In the genomic region with DNA sequence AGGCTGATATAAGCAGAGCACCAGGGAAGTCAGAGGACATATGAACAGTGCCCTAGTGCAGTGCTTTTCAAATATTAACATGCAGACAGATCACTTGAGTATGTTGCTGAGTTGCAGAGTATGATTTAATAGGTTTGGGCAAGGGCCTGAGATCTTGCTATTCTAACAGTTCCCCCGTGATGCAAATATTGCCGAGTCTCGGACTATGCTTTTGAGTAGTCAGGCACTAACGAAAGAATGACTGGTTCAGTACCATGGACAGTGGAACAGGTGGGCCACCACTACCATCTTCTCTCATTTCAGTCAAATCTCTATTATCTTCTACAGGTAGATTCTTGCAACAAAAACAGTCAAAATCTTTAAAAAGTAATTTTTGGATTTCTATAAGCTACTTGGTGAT, we compare ENCODE assay signal across 16 cellular contexts. TPM values are rescaled to one million over a fixed set of nuclear protein-coding genes. Genes with fewer than 3 reads are reported as not detected.
A peak's percentile ranks its signal among the peaks of the same experiment; 100 is the strongest.
DNase-seq lines count a peak whose midpoint lies in the region; ATAC-seq, FAIRE-seq and TF ChIP-seq lines count a peak whose summit lies in the region.
"Had no signal": no experiment of that assay in that cellular context is flagged by ENCODE, and none has a peak within 500 bp of the region (broad histone marks: within the 10 kb centered on the region; RNA-seq: fewer than 3 reads in every experiment).

No MANE protein-coding gene starts in this region.

- H3K9ac ChIP-seq in DND-41 (ENCODE audit: low read depth, low read length) (no peak overlapping the region), keratinocyte (ENCODE audit: control insufficient read depth, extremely low read depth, insufficient read depth, low read length) (no peak overlapping the region)

- CTCF ChIA-PET in CD8-positive, alpha-beta T cell (lab: Charles Lee): interaction anchor here (0.6 kb wide), 1 partner anchor 1637 kb away, joined by 3 read pairs; no protein-coding TSS in a partner anchor

- no peak overlapping the region for H3K4me3 ChIP-seq in DND-41 (ENCODE audit: low read depth in 1 of 2, low read length in 2 of 2)
- no peak overlapping the region for H3K4me3 ChIP-seq in LNCaP clone FGC (ENCODE audit: low read depth, low read length)
- no peak overlapping the region for H3K4me3 ChIP-seq in keratinocyte (ENCODE audit: control insufficient read depth in 2 of 3, extremely low read depth in 1 of 3, insufficient read depth in 2 of 3, low read depth in 1 of 3, low read length in 3 of 3)
- no peak overlapping the region for H3K4me3 ChIP-seq in CD8-positive, alpha-beta T cell (ENCODE audit: low read depth, low read length)
- H3K4me3 ChIP-seq: HAP-1, testis had no signal

- H4K20me1 ChIP-seq in DND-41 (ENCODE audit: insufficient read depth, low read length) (no peaks in the 10 kb centered on the region), keratinocyte (ENCODE audit: control insufficient read depth, extremely low read depth, insufficient read depth, low read length) (no peaks in the 10 kb centered on the region)

- intact Hi-C loops in CD8-positive, alpha-beta T cell (cut with DNase I, micrococcal nuclease): no loop called here

- peaks cover 12% of the 10 kb centered on the region for H3K9me3 Mint-ChIP-seq in CD8-positive, alpha-beta T cell

- TF ChIP-seq CTCF in DND-41 (IDR thresholded peaks at IDR 0.05; ENCODE audit: borderline replicate concordance, extremely low read depth, low read length, poor library complexity, severe bottlenecking) (no peak), LNCaP clone FGC (IDR thresholded peaks at IDR 0.05; ENCODE audit: control insufficient read depth, extremely low read depth, insufficient read depth) (no peak), keratinocyte (optimal IDR thresholded peaks at IDR 0.05 in 1 of 3, IDR thresholded peaks at IDR 0.05 in 1 of 3, conservative IDR thresholded peaks at IDR 0.05 in 1 of 3; ENCODE audit: extremely low read depth in 1 of 3, insufficient read depth in 2 of 3, low read length in 3 of 3) (no peak)
- no peak for TF ChIP-seq CTCF in CD8-positive, alpha-beta T cell (IDR thresholded peaks at IDR 0.05)

- H3K9me1 ChIP-seq in keratinocyte (ENCODE audit: control insufficient read depth, extremely low read depth, insufficient read depth, low read length): no peaks in the 10 kb centered on the region

- peaks cover 15% of the 10 kb centered on the region for H3K27me3 Mint-ChIP-seq in CD8-positive, alpha-beta T cell (ENCODE audit: low read depth)

- H3K9me3 ChIP-seq in DND-41 (ENCODE audit: insufficient read depth, low read length, severe bottlenecking) (no peaks in the 10 kb centered on the region), keratinocyte (ENCODE audit: control insufficient read depth, low read depth, low read length) (no peaks in the 10 kb centered on the region)
- H3K9me3 ChIP-seq in CD8-positive, alpha-beta T cell (ENCODE audit: low read length): no peaks in the 10 kb centered on the region
- H3K9me3 ChIP-seq: HAP-1, testis had no signal

- peak; percentile 69; the same call in 2 of the 3 replicates for ATAC-seq in DND-41 (ENCODE audit: insufficient read depth, low read depth)
- no peak for ATAC-seq in GM21447 (IDR thresholded peaks at IDR 0.05; ENCODE audit: unreplicated experiment)
- no peak for ATAC-seq in CD8-positive, alpha-beta T cell
- ATAC-seq in stimulated activated naive CD8-positive, alpha-beta T cell treated with anti-CD3 and anti-CD28 coated beads, Interleukin-15, Interleukin-2, amounts not matched to agents 100 U/mL and 50 U/mL, for 24 hours: no peak

- H3K4me1 Mint-ChIP-seq in CD8-positive, alpha-beta T cell (ENCODE audit: low read depth): peaks cover 14% of the 10 kb centered on the region

- H3K27ac Mint-ChIP-seq in CD8-positive, alpha-beta T cell: no peak overlapping the region
- H3K27ac Mint-ChIP-seq: brain, naive B cell had no signal

- H3K4me2 ChIP-seq in DND-41 (ENCODE audit: insufficient read depth, low read length) (no peak overlapping the region), keratinocyte (ENCODE audit: control insufficient read depth, extremely low read depth, insufficient read depth, low read depth, low read length) (peak overlapping the region; percentile 3)

- H3K79me2 ChIP-seq in DND-41 (ENCODE audit: insufficient read depth, low read length): no peaks in the 10 kb centered on the region
- H3K79me2 ChIP-seq in keratinocyte (ENCODE audit: control insufficient read depth, insufficient read depth, low read length): peaks cover 49% of the 10 kb centered on the region

- no peaks in the 10 kb centered on the region for H3K27me3 ChIP-seq in DND-41 (ENCODE audit: insufficient read depth, low read length, poor library complexity)
- H3K27me3 ChIP-seq in keratinocyte (ENCODE audit: control insufficient read depth, extremely low read depth, insufficient read depth, low read length): no peaks in the 10 kb centered on the region
- peaks cover 6% of the 10 kb centered on the region for H3K27me3 ChIP-seq in CD8-positive, alpha-beta T cell (ENCODE audit: insufficient read depth, low read length)
- H3K27me3 ChIP-seq: testis had no signal

- H3K27ac ChIP-seq in DND-41 (ENCODE audit: low read length) (no peak overlapping the region), keratinocyte (ENCODE audit: control insufficient read depth, insufficient read depth, low read length) (no peak overlapping the region)
- no peak overlapping the region for H3K27ac ChIP-seq in CD8-positive, alpha-beta T cell (ENCODE audit: low read depth, low read length)
- H3K27ac ChIP-seq: testis had no signal

- no peak overlapping the region for H2AFZ ChIP-seq in DND-41 (ENCODE audit: low read depth, low read length)
- no peak overlapping the region for H2AFZ ChIP-seq in keratinocyte (ENCODE audit: control insufficient read depth, low read length)

- no peak overlapping the region for H3K4me3 Mint-ChIP-seq in CD8-positive, alpha-beta T cell
- H3K4me3 Mint-ChIP-seq: naive B cell had no signal

- no peak for FAIRE-seq in keratinocyte (lab: Jason Lieb, UNC)
- FAIRE-seq: frontal cortex had no signal

- peak; percentile 44 for DNase-seq in DND-41
- peak; percentile 4 for DNase-seq in LNCaP clone FGC (ENCODE audit: low read depth)
- peak; percentile 18 to 36 for DNase-seq in T47D (ENCODE audit: low read depth in 1 of 2, low spot score in 1 of 2)
- DNase-seq in keratinocyte (ENCODE audit: low read depth, low spot score): no peak
- no peak for DNase-seq in CD8-positive, alpha-beta T cell
- no peak for DNase-seq in stimulated activated naive CD8-positive, alpha-beta T cell treated with anti-CD3 and anti-CD28 coated beads, Interleukin-15, Interleukin-2, amounts not matched to agents 100 U/mL and 50 U/mL, for 24 hours
- DNase-seq in ureter (ENCODE audit: low spot score): no peak
- DNase-seq: activated gamma-delta T cell treated with Interleukin-2 at 50 U/mL for 16 hours, naive B cell, NCI-H1694 treated with DMSO at 0.1 percent for 48 hours, NCI-H526 treated with DMSO at 0.1 percent for 48 hours, testis had no signal

- POLR2A ChIA-PET in CD8-positive, alpha-beta T cell (lab: Charles Lee): no interaction called here

- in situ Hi-C loops in T47D (cut with HindIII; ENCODE audit: low pct_unique_long_range_greater_than_20kb, low sequenced_read_pairs): no loop called here

- no peaks in the 10 kb centered on the region for H3K36me3 Mint-ChIP-seq in CD8-positive, alpha-beta T cell
- H3K36me3 Mint-ChIP-seq: brain had no signal

- dilution Hi-C loops in keratinocyte (cut with MboI; ENCODE audit: extremely low pct_ligation_motif_present, low sequenced_read_pairs): no loop called here

- H3K36me3 ChIP-seq in DND-41 (ENCODE audit: insufficient read depth, low read length) (no peaks in the 10 kb centered on the region), keratinocyte (ENCODE audit: control insufficient read depth in 2 of 2, extremely low read depth in 1 of 2, insufficient read depth in 2 of 2, low read length in 2 of 2) (no peaks in the 10 kb centered on the region)
- H3K36me3 ChIP-seq in CD8-positive, alpha-beta T cell (ENCODE audit: insufficient read depth, low read length): no peaks in the 10 kb centered on the region
- H3K36me3 ChIP-seq: HAP-1 had no signal

- H3K4me1 ChIP-seq in DND-41 (ENCODE audit: insufficient read depth, low read length): peaks cover 3% of the 10 kb centered on the region; the same call in 1 of the 2 replicates
- H3K4me1 ChIP-seq in keratinocyte (ENCODE audit: control insufficient read depth, extremely low read depth, insufficient read depth, low read length): no peaks in the 10 kb centered on the region
- no peaks in the 10 kb centered on the region for H3K4me1 ChIP-seq in CD8-positive, alpha-beta T cell (ENCODE audit: insufficient read depth, low read length)
- H3K4me1 ChIP-seq: testis had no signal

RNA-seq across cellular contexts. Expression of a gene that starts 3.7 kb away (rescaled TPM):
- 23.9 to 104 TPM (median 80.4 TPM) in 3 replicates for polyA plus RNA-seq in keratinocyte
- polyA plus RNA-seq in keratinocyte (2011; ENCODE audit: low read depth): 9.3 TPM
- polyA plus RNA-seq in keratinocyte (2011; cell fraction: cytosol; rRNA removed): 25.4 and 42.1 TPM in 2 replicates
- polyA plus RNA-seq in keratinocyte (2011; cell fraction: nucleus; rRNA removed): 49.6 and 62.1 TPM in 2 replicates
- 10.9 and 118 TPM in 2 replicates for polyA plus RNA-seq in keratinocyte (2012; ENCODE audit: low replicate concordance)
- polyA minus RNA-seq in keratinocyte: 26.8 to 87.7 TPM (median 56.8 TPM) in 3 replicates
- polyA minus RNA-seq in keratinocyte (2011; cell fraction: cytosol; rRNA and poly(A)+ RNA removed): 29.5 TPM
- 41.7 and 76.6 TPM in 2 replicates for polyA minus RNA-seq in keratinocyte (2011; cell fraction: nucleus; rRNA and poly(A)+ RNA removed)
- total RNA-seq in CD8-positive, alpha-beta T cell: under 1 TPM; 0.22 to 0.27 TPM
- 4.5 TPM for total RNA-seq in ureter

Comparison
In these comparisons a context has a peak if more than half of its experiments do, and no peak if none do; other contexts are left out.
1. DNase-seq: peak in DND-41 (single experiment), LNCaP clone FGC (single experiment) and T47D (2 of 2); none in keratinocyte (single experiment), CD8-positive, alpha-beta T cell (0 of 7), stimulated activated naive CD8-positive, alpha-beta T cell treated with anti-CD3 and anti-CD28 coated beads, Interleukin-15, Interleukin-2, amounts not matched to agents 100 U/mL and 50 U/mL, for 24 hours (single experiment) and ureter (single experiment).